In genomic region chr7:27193335-27194001, GRCh38 we compare ENCODE assay signal across 2 cellular contexts.
TF ChIP-seq lines count a peak whose summit lies in the region.

No MANE protein-coding gene starts in this region.

TF ChIP-seq in GM23338, 12 proteins besides CTCF, POLR2A, EP300 and RAD21:
- TF ChIP-seq ZNF462 (CRISPR knock-in tag; IDR thresholded peaks at IDR 0.05) (no peak), EZH2 (IDR thresholded peaks at IDR 0.05; ENCODE audit: low read depth, unreplicated experiment) (peak; percentile 88), EZH2phosphoT487 (IDR thresholded peaks at IDR 0.05; ENCODE audit: unreplicated experiment) (peak; percentile 94)

TF ChIP-seq in WTC11, 78 proteins besides CTCF, POLR2A, EP300 and RAD21 (continued from another document):
- TF ChIP-seq, protein P1, sequence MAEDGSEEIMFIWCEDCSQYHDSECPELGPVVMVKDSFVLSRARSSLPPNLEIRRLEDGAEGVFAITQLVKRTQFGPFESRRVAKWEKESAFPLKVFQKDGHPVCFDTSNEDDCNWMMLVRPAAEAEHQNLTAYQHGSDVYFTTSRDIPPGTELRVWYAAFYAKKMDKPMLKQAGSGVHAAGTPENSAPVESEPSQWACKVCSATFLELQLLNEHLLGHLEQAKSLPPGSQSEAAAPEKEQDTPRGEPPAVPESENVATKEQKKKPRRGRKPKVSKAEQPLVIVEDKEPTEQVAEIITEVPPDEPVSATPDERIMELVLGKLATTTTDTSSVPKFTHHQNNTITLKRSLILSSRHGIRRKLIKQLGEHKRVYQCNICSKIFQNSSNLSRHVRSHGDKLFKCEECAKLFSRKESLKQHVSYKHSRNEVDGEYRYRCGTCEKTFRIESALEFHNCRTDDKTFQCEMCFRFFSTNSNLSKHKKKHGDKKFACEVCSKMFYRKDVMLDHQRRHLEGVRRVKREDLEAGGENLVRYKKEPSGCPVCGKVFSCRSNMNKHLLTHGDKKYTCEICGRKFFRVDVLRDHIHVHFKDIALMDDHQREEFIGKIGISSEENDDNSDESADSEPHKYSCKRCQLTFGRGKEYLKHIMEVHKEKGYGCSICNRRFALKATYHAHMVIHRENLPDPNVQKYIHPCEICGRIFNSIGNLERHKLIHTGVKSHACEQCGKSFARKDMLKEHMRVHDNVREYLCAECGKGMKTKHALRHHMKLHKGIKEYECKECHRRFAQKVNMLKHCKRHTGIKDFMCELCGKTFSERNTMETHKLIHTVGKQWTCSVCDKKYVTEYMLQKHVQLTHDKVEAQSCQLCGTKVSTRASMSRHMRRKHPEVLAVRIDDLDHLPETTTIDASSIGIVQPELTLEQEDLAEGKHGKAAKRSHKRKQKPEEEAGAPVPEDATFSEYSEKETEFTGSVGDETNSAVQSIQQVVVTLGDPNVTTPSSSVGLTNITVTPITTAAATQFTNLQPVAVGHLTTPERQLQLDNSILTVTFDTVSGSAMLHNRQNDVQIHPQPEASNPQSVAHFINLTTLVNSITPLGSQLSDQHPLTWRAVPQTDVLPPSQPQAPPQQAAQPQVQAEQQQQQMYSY (CRISPR knock-in tag; IDR thresholded peaks at IDR 0.05): 0 out of 2 replicates have a peak, but pooled peaks have one; percentile 46
